1 cellular context compared by ENCODE assay signal in the genomic region with DNA sequence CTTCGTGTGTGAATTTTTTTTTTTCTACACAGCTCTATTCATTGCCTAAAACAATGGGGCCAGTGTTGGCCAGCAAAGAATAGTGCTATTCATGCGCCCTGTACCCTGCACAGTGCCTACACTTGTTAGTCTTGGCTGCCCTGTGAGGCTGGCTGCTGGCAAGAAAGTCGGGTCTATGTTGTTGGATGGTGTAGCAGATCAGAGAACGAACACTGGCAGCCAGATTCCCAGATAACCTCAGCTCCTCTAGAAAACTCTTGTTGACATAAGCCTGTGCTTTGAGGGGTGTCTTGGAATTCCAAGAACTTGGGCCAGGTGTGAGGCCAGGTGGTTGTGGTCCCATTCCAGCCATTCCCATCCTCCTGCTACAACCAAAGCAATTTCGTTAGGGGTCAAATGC.
TF ChIP-seq lines count a peak whose summit lies in the region.

No MANE protein-coding gene starts in this region.

TF ChIP-seq in GM23338, 12 proteins besides CTCF, POLR2A, EP300 and RAD21 (continued from another document):
- TF ChIP-seq, protein P1, sequence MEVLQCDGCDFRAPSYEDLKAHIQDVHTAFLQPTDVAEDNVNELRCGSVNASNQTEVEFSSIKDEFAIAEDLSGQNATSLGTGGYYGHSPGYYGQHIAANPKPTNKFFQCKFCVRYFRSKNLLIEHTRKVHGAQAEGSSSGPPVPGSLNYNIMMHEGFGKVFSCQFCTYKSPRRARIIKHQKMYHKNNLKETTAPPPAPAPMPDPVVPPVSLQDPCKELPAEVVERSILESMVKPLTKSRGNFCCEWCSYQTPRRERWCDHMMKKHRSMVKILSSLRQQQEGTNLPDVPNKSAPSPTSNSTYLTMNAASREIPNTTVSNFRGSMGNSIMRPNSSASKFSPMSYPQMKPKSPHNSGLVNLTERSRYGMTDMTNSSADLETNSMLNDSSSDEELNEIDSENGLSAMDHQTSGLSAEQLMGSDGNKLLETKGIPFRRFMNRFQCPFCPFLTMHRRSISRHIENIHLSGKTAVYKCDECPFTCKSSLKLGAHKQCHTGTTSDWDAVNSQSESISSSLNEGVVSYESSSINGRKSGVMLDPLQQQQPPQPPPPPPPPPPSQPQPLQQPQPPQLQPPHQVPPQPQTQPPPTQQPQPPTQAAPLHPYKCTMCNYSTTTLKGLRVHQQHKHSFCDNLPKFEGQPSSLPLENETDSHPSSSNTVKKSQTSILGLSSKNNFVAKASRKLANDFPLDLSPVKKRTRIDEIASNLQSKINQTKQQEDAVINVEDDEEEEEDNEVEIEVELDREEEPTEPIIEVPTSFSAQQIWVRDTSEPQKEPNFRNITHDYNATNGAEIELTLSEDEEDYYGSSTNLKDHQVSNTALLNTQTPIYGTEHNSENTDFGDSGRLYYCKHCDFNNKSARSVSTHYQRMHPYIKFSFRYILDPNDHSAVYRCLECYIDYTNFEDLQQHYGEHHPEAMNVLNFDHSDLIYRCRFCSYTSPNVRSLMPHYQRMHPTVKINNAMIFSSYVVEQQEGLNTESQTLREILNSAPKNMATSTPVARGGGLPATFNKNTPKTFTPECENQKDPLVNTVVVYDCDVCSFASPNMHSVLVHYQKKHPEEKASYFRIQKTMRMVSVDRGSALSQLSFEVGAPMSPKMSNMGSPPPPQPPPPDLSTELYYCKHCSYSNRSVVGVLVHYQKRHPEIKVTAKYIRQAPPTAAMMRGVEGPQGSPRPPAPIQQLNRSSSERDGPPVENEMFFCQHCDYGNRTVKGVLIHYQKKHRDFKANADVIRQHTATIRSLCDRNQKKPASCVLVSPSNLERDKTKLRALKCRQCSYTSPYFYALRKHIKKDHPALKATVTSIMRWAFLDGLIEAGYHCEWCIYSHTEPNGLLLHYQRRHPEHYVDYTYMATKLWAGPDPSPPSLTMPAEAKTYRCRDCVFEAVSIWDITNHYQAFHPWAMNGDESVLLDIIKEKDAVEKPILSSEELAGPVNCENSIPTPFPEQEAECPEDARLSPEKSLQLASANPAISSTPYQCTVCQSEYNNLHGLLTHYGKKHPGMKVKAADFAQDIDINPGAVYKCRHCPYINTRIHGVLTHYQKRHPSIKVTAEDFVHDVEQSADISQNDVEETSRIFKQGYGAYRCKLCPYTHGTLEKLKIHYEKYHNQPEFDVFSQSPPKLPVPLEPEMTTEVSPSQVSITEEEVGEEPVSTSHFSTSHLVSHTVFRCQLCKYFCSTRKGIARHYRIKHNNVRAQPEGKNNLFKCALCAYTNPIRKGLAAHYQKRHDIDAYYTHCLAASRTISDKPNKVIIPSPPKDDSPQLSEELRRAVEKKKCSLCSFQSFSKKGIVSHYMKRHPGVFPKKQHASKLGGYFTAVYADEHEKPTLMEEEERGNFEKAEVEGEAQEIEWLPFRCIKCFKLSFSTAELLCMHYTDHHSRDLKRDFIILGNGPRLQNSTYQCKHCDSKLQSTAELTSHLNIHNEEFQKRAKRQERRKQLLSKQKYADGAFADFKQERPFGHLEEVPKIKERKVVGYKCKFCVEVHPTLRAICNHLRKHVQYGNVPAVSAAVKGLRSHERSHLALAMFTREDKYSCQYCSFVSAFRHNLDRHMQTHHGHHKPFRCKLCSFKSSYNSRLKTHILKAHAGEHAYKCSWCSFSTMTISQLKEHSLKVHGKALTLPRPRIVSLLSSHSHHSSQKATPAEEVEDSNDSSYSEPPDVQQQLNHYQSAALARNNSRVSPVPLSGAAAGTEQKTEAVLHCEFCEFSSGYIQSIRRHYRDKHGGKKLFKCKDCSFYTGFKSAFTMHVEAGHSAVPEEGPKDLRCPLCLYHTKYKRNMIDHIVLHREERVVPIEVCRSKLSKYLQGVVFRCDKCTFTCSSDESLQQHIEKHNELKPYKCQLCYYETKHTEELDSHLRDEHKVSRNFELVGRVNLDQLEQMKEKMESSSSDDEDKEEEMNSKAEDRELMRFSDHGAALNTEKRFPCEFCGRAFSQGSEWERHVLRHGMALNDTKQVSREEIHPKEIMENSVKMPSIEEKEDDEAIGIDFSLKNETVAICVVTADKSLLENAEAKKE (CRISPR knock-in tag; IDR thresholded peaks at IDR 0.05), result no peak
- TF ChIP-seq POLR2AphosphoS5 (IDR thresholded peaks at IDR 0.05; ENCODE audit: low read depth), result no peak
- no peak for TF ChIP-seq CREB1 (CRISPR knock-in tag; IDR thresholded peaks at IDR 0.05; ENCODE audit: low read depth)
- no peak for TF ChIP-seq EZH2 (IDR thresholded peaks at IDR 0.05; ENCODE audit: low read depth, unreplicated experiment)
- TF ChIP-seq ZNF331 (CRISPR knock-in tag; IDR thresholded peaks at IDR 0.05; ENCODE audit: low read depth), result no peak
- no peak for TF ChIP-seq NANOG (IDR thresholded peaks at IDR 0.05; ENCODE audit: borderline replicate concordance)
- TF ChIP-seq, protein P2, sequence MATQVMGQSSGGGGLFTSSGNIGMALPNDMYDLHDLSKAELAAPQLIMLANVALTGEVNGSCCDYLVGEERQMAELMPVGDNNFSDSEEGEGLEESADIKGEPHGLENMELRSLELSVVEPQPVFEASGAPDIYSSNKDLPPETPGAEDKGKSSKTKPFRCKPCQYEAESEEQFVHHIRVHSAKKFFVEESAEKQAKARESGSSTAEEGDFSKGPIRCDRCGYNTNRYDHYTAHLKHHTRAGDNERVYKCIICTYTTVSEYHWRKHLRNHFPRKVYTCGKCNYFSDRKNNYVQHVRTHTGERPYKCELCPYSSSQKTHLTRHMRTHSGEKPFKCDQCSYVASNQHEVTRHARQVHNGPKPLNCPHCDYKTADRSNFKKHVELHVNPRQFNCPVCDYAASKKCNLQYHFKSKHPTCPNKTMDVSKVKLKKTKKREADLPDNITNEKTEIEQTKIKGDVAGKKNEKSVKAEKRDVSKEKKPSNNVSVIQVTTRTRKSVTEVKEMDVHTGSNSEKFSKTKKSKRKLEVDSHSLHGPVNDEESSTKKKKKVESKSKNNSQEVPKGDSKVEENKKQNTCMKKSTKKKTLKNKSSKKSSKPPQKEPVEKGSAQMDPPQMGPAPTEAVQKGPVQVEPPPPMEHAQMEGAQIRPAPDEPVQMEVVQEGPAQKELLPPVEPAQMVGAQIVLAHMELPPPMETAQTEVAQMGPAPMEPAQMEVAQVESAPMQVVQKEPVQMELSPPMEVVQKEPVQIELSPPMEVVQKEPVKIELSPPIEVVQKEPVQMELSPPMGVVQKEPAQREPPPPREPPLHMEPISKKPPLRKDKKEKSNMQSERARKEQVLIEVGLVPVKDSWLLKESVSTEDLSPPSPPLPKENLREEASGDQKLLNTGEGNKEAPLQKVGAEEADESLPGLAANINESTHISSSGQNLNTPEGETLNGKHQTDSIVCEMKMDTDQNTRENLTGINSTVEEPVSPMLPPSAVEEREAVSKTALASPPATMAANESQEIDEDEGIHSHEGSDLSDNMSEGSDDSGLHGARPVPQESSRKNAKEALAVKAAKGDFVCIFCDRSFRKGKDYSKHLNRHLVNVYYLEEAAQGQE (IDR thresholded peaks at IDR 0.05; ENCODE audit: unreplicated experiment), result no peak
TF ChIP-seq in GM23338: peak in this region for 0.
